In the genomic region with DNA sequence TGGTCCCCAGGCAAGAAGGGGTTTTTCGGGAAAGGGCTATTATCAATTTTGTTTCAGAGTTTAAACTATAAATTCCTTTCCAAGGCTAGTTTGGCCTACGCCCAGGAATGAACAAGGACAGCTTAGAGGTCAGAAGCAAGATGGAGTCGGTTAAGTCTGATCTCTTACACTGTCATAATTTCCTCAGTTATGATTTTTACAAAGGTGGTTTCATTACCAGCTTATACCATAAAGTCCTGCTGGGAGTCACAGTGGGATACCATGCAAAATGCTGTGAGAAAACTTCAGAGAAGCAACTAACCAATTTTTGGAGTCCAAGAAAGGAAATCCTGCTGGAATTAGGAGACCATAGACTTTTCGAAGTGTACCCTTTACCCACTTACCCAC, we compare ENCODE assay signal across 1 cellular context.
TF ChIP-seq lines count a peak whose summit lies in the region.

No MANE protein-coding gene starts in this region.

TF ChIP-seq in K562, 482 proteins besides CTCF, POLR2A, EP300 and RAD21 (continued from another document and continues in another):
- TF ChIP-seq, protein P1, sequence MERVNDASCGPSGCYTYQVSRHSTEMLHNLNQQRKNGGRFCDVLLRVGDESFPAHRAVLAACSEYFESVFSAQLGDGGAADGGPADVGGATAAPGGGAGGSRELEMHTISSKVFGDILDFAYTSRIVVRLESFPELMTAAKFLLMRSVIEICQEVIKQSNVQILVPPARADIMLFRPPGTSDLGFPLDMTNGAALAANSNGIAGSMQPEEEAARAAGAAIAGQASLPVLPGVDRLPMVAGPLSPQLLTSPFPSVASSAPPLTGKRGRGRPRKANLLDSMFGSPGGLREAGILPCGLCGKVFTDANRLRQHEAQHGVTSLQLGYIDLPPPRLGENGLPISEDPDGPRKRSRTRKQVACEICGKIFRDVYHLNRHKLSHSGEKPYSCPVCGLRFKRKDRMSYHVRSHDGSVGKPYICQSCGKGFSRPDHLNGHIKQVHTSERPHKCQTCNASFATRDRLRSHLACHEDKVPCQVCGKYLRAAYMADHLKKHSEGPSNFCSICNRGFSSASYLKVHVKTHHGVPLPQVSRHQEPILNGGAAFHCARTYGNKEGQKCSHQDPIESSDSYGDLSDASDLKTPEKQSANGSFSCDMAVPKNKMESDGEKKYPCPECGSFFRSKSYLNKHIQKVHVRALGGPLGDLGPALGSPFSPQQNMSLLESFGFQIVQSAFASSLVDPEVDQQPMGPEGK (CRISPR knock-in tag; IDR thresholded peaks at IDR 0.05; ENCODE audit: borderline replicate concordance), result 0 out of 2 replicates have a peak, but pooled peaks have one; percentile 58
- TF ChIP-seq ZNF551 (CRISPR knock-in tag; IDR thresholded peaks at IDR 0.05), result peak; percentile 64; the same call in 1 of the 2 replicates
- 0 out of 2 replicates have a peak, but pooled peaks have one; percentile 58 for TF ChIP-seq SMAD3 (CRISPR knock-in tag; conservative IDR thresholded peaks at IDR 0.05)
- peak; percentile 94 for TF ChIP-seq SMAD4 (CRISPR knock-in tag; conservative IDR thresholded peaks at IDR 0.05)
- TF ChIP-seq ZNF583 (CRISPR knock-in tag; IDR thresholded peaks at IDR 0.05), result peak; percentile 72; the same call in 1 of the 2 replicates
- no peak for TF ChIP-seq ZNF197 (CRISPR knock-in tag; IDR thresholded peaks at IDR 0.05; ENCODE audit: low read depth)
- peak; percentile 84 for TF ChIP-seq PTRF (tag; IDR thresholded peaks at IDR 0.05)
- TF ChIP-seq E2F3 (CRISPR knock-in tag; IDR thresholded peaks at IDR 0.05), result 0 out of 2 replicates have a peak, but pooled peaks have one; percentile 10
- TF ChIP-seq, protein P2, sequence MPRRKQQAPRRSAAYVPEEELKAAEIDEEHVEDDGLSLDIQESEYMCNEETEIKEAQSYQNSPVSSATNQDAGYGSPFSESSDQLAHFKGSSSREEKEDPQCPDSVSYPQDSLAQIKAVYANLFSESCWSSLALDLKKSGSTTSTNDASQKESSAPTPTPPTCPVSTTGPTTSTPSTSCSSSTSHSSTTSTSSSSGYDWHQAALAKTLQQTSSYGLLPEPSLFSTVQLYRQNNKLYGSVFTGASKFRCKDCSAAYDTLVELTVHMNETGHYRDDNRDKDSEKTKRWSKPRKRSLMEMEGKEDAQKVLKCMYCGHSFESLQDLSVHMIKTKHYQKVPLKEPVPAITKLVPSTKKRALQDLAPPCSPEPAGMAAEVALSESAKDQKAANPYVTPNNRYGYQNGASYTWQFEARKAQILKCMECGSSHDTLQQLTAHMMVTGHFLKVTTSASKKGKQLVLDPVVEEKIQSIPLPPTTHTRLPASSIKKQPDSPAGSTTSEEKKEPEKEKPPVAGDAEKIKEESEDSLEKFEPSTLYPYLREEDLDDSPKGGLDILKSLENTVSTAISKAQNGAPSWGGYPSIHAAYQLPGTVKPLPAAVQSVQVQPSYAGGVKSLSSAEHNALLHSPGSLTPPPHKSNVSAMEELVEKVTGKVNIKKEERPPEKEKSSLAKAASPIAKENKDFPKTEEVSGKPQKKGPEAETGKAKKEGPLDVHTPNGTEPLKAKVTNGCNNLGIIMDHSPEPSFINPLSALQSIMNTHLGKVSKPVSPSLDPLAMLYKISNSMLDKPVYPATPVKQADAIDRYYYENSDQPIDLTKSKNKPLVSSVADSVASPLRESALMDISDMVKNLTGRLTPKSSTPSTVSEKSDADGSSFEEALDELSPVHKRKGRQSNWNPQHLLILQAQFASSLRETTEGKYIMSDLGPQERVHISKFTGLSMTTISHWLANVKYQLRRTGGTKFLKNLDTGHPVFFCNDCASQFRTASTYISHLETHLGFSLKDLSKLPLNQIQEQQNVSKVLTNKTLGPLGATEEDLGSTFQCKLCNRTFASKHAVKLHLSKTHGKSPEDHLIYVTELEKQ (CRISPR knock-in tag; IDR thresholded peaks at IDR 0.05), result peak; percentile 91; the same call in 1 of the 2 replicates
- peak; percentile 68; the same call in 1 of the 2 replicates for TF ChIP-seq ZKSCAN8 (CRISPR knock-in tag; IDR thresholded peaks at IDR 0.05)
- TF ChIP-seq, protein P3, sequence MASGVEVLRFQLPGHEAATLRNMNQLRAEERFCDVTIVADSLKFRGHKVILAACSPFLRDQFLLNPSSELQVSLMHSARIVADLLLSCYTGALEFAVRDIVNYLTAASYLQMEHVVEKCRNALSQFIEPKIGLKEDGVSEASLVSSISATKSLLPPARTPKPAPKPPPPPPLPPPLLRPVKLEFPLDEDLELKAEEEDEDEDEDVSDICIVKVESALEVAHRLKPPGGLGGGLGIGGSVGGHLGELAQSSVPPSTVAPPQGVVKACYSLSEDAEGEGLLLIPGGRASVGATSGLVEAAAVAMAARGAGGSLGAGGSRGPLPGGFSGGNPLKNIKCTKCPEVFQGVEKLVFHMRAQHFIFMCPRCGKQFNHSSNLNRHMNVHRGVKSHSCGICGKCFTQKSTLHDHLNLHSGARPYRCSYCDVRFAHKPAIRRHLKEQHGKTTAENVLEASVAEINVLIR (CRISPR knock-in tag; IDR thresholded peaks at IDR 0.05), result 0 out of 2 replicates have a peak, but pooled peaks have one; percentile 15
- peak; percentile 73 for TF ChIP-seq ZNF239 (CRISPR knock-in tag; IDR thresholded peaks at IDR 0.05)
- TF ChIP-seq, protein P4, sequence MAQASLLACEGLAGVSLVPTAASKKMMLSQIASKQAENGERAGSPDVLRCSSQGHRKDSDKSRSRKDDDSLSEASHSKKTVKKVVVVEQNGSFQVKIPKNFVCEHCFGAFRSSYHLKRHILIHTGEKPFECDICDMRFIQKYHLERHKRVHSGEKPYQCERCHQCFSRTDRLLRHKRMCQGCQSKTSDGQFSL (CRISPR knock-in tag; IDR thresholded peaks at IDR 0.05), result no peak
- TF ChIP-seq, protein P4 (tag; IDR thresholded peaks at IDR 0.05), result peak in 1 of 2 experiments; percentile 85; a peak in 2 of 4 replicates
- peak; percentile 69; the same call in 1 of the 2 replicates for TF ChIP-seq MECOM (CRISPR knock-in tag; IDR thresholded peaks at IDR 0.05)
- peak; percentile 59; the same call in 1 of the 2 replicates for TF ChIP-seq BACH1 (tag; IDR thresholded peaks at IDR 0.05)
- TF ChIP-seq ZNF766 (CRISPR knock-in tag; conservative IDR thresholded peaks at IDR 0.05), result peak; percentile 17; the same call in 1 of the 2 replicates
- TF ChIP-seq TEAD1 (CRISPR knock-in tag; IDR thresholded peaks at IDR 0.05), result peak in 1 of 2 experiments; percentile 72; a peak in 1 of 4 replicates
- TF ChIP-seq PTBP1 (IDR thresholded peaks at IDR 0.05; ENCODE audit: low read depth, low read length), result no peak
- no peak for TF ChIP-seq MYBL2 (IDR thresholded peaks at IDR 0.05; ENCODE audit: low read depth)
- no peak for TF ChIP-seq MYBL2 (CRISPR knock-in tag; IDR thresholded peaks at IDR 0.05; ENCODE audit: borderline replicate concordance)
- TF ChIP-seq GTF2A2 (tag; IDR thresholded peaks at IDR 0.05), result 0 out of 2 replicates have a peak, but pooled peaks have one; percentile 55
- peak; percentile 24; the same call in 1 of the 2 replicates for TF ChIP-seq NFE2L1 (tag; IDR thresholded peaks at IDR 0.05; ENCODE audit: borderline replicate concordance, low read depth)
- TF ChIP-seq ILK (tag; IDR thresholded peaks at IDR 0.05; ENCODE audit: borderline replicate concordance, low read depth), result peak; percentile 73; the same call in 1 of the 2 replicates
- TF ChIP-seq KLF6 (CRISPR knock-in tag; IDR thresholded peaks at IDR 0.05; ENCODE audit: borderline replicate concordance), result peak; percentile 92
- no peak for TF ChIP-seq YBX1 (IDR thresholded peaks at IDR 0.05)
- peak; percentile 71; the same call in 1 of the 2 replicates for TF ChIP-seq ZNF175 (CRISPR knock-in tag; IDR thresholded peaks at IDR 0.05; ENCODE audit: low read depth)
- TF ChIP-seq ZNF77 (CRISPR knock-in tag; IDR thresholded peaks at IDR 0.05), result no peak
- TF ChIP-seq, protein P5, sequence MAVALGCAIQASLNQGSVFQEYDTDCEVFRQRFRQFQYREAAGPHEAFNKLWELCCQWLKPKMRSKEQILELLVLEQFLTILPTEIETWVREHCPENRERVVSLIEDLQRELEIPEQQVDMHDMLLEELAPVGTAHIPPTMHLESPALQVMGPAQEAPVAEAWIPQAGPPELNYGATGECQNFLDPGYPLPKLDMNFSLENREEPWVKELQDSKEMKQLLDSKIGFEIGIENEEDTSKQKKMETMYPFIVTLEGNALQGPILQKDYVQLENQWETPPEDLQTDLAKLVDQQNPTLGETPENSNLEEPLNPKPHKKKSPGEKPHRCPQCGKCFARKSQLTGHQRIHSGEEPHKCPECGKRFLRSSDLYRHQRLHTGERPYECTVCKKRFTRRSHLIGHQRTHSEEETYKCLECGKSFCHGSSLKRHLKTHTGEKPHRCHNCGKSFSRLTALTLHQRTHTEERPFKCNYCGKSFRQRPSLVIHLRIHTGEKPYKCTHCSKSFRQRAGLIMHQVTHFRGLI (CRISPR knock-in tag; IDR thresholded peaks at IDR 0.05), result peak; percentile 86
- TF ChIP-seq ZNF589 (CRISPR knock-in tag; IDR thresholded peaks at IDR 0.05; ENCODE audit: low read depth), result peak; percentile 77; the same call in 1 of the 2 replicates
- TF ChIP-seq ZFP1 (CRISPR knock-in tag; IDR thresholded peaks at IDR 0.05), result 0 out of 2 replicates have a peak, but pooled peaks have one; percentile 25
- TF ChIP-seq, protein P6, sequence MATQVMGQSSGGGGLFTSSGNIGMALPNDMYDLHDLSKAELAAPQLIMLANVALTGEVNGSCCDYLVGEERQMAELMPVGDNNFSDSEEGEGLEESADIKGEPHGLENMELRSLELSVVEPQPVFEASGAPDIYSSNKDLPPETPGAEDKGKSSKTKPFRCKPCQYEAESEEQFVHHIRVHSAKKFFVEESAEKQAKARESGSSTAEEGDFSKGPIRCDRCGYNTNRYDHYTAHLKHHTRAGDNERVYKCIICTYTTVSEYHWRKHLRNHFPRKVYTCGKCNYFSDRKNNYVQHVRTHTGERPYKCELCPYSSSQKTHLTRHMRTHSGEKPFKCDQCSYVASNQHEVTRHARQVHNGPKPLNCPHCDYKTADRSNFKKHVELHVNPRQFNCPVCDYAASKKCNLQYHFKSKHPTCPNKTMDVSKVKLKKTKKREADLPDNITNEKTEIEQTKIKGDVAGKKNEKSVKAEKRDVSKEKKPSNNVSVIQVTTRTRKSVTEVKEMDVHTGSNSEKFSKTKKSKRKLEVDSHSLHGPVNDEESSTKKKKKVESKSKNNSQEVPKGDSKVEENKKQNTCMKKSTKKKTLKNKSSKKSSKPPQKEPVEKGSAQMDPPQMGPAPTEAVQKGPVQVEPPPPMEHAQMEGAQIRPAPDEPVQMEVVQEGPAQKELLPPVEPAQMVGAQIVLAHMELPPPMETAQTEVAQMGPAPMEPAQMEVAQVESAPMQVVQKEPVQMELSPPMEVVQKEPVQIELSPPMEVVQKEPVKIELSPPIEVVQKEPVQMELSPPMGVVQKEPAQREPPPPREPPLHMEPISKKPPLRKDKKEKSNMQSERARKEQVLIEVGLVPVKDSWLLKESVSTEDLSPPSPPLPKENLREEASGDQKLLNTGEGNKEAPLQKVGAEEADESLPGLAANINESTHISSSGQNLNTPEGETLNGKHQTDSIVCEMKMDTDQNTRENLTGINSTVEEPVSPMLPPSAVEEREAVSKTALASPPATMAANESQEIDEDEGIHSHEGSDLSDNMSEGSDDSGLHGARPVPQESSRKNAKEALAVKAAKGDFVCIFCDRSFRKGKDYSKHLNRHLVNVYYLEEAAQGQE (CRISPR knock-in tag; IDR thresholded peaks at IDR 0.05; ENCODE audit: low read depth), result 0 out of 2 replicates have a peak, but pooled peaks have one; percentile 23
- 0 out of 2 replicates have a peak, but pooled peaks have one; percentile 36 for TF ChIP-seq ZNF75A (CRISPR knock-in tag; IDR thresholded peaks at IDR 0.05)
- TF ChIP-seq, protein P7, sequence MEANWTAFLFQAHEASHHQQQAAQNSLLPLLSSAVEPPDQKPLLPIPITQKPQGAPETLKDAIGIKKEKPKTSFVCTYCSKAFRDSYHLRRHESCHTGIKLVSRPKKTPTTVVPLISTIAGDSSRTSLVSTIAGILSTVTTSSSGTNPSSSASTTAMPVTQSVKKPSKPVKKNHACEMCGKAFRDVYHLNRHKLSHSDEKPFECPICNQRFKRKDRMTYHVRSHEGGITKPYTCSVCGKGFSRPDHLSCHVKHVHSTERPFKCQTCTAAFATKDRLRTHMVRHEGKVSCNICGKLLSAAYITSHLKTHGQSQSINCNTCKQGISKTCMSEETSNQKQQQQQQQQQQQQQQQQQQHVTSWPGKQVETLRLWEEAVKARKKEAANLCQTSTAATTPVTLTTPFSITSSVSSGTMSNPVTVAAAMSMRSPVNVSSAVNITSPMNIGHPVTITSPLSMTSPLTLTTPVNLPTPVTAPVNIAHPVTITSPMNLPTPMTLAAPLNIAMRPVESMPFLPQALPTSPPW (CRISPR knock-in tag; IDR thresholded peaks at IDR 0.05), result no peak
- TF ChIP-seq NR4A1 (CRISPR knock-in tag; IDR thresholded peaks at IDR 0.05), result no peak
- peak; percentile 92 for TF ChIP-seq NR4A1 (tag; IDR thresholded peaks at IDR 0.05)
- TF ChIP-seq NFIX (CRISPR knock-in tag; IDR thresholded peaks at IDR 0.05; ENCODE audit: low read depth), result peak; percentile 44; the same call in 1 of the 2 replicates
- no peak for TF ChIP-seq KLF16 (IDR thresholded peaks at IDR 0.05)
- 0 out of 2 replicates have a peak, but pooled peaks have one; percentile 32 for TF ChIP-seq ZNF561 (CRISPR knock-in tag; conservative IDR thresholded peaks at IDR 0.05)
- TF ChIP-seq MEF2D (tag; conservative IDR thresholded peaks at IDR 0.05; ENCODE audit: low read depth), result peak; percentile 84
- TF ChIP-seq, protein P8, sequence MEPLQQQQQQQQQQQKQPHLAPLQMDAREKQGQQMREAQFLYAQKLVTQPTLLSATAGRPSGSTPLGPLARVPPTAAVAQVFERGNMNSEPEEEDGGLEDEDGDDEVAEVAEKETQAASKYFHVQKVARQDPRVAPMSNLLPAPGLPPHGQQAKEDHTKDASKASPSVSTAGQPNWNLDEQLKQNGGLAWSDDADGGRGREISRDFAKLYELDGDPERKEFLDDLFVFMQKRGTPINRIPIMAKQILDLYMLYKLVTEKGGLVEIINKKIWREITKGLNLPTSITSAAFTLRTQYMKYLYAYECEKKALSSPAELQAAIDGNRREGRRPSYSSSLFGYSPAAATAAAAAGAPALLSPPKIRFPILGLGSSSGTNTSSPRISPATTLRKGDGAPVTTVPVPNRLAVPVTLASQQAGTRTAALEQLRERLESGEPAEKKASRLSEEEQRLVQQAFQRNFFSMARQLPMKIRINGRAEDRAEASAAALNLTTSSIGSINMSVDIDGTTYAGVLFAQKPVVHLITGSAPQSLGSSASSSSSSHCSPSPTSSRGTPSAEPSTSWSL (CRISPR knock-in tag; IDR thresholded peaks at IDR 0.05; ENCODE audit: borderline replicate concordance), result no peak
- TF ChIP-seq ZNF23 (CRISPR knock-in tag; IDR thresholded peaks at IDR 0.05), result peak; percentile 77; the same call in 1 of the 2 replicates
- TF ChIP-seq, protein P9, sequence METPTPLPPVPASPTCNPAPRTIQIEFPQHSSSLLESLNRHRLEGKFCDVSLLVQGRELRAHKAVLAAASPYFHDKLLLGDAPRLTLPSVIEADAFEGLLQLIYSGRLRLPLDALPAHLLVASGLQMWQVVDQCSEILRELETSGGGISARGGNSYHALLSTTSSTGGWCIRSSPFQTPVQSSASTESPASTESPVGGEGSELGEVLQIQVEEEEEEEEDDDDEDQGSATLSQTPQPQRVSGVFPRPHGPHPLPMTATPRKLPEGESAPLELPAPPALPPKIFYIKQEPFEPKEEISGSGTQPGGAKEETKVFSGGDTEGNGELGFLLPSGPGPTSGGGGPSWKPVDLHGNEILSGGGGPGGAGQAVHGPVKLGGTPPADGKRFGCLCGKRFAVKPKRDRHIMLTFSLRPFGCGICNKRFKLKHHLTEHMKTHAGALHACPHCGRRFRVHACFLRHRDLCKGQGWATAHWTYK (CRISPR knock-in tag; IDR thresholded peaks at IDR 0.05), result peak; percentile 64
- peak; percentile 83; the same call in 1 of the 2 replicates for TF ChIP-seq ZNF76 (CRISPR knock-in tag; IDR thresholded peaks at IDR 0.05; ENCODE audit: borderline replicate concordance)
- TF ChIP-seq ZNF165 (CRISPR knock-in tag; IDR thresholded peaks at IDR 0.05; ENCODE audit: borderline replicate concordance), result 0 out of 2 replicates have a peak, but pooled peaks have one; percentile 46
